In genomic region chr16:87414251-87414680, GRCh38 we compare ENCODE assay signal across 19 cellular contexts.
"Had no signal": no experiment of that assay in that cellular context is flagged by ENCODE, and none has a peak within 500 bp of the region (broad histone marks: within the 10 kb centered on the region; RNA-seq: fewer than 3 reads in every experiment).

No MANE protein-coding gene starts in this region.

- H3K27ac ChIP-seq: neutrophil, parathyroid adenoma, transverse colon, vagina had no signal

- H3K9me3 Mint-ChIP-seq: activated CD4-positive, alpha-beta memory T cell treated with anti-CD3 and anti-CD28 coated beads, Interleukin-2, amount 10 ng/mL, durations not matched to agents 7 days and 5 days; activated naive CD8-positive, alpha-beta T cell treated with anti-CD3 and anti-CD28 coated beads for 36 hours; brain; naive thymus-derived CD4-positive, alpha-beta T cell; T-cell had no signal

- H3K4me1 Mint-ChIP-seq: activated CD4-positive, alpha-beta memory T cell treated with anti-CD3 and anti-CD28 coated beads, Interleukin-2, amount 10 ng/mL, durations not matched to agents 7 days and 5 days; activated naive CD8-positive, alpha-beta T cell treated with anti-CD3 and anti-CD28 coated beads for 36 hours; brain; immature natural killer cell; naive thymus-derived CD4-positive, alpha-beta T cell; T-cell had no signal

- H2AFZ ChIP-seq: parathyroid adenoma had no signal

- H3K27ac Mint-ChIP-seq: activated CD4-positive, alpha-beta memory T cell treated with anti-CD3 and anti-CD28 coated beads, Interleukin-2, amount 10 ng/mL, durations not matched to agents 7 days and 5 days; activated naive CD8-positive, alpha-beta T cell treated with anti-CD3 and anti-CD28 coated beads for 36 hours; immature natural killer cell; naive thymus-derived CD4-positive, alpha-beta T cell; T-cell had no signal

- H3K27me3 ChIP-seq: neutrophil, transverse colon, vagina had no signal

- DNase-seq: activated CD4-positive, alpha-beta memory T cell treated with anti-CD3 and anti-CD28 coated beads, Interleukin-2, amount 10 ng/mL, durations not matched to agents 7 days and 5 days; activated CD8-positive, alpha-beta memory T cell treated with anti-CD3 and anti-CD28 coated beads, Interleukin-2, amount 50 U/mL, for 4 hours; activated naive CD8-positive, alpha-beta T cell treated with anti-CD3 and anti-CD28 coated beads for 36 hours; amygdala; central memory CD4-positive, alpha-beta T cell; cortex of kidney; effector CD4-positive, alpha-beta T cell; foreskin melanocyte; immature natural killer cell; naive thymus-derived CD4-positive, alpha-beta T cell; stimulated activated CD4-positive, alpha-beta T cell treated with anti-CD3 and anti-CD28 coated beads, Interleukin-4, amount 100 ng/mL, for 1 hour; stimulated activated naive CD8-positive, alpha-beta T cell treated with anti-CD3 and anti-CD28 coated beads, Interleukin-15, Interleukin-2, amounts not matched to agents 100 U/mL and 50 U/mL, for 24 hours; T-cell; T-helper 9 cell; transverse colon had no signal

- H3K27me3 Mint-ChIP-seq: activated CD4-positive, alpha-beta memory T cell treated with anti-CD3 and anti-CD28 coated beads, Interleukin-2, amount 10 ng/mL, durations not matched to agents 7 days and 5 days; activated naive CD8-positive, alpha-beta T cell treated with anti-CD3 and anti-CD28 coated beads for 36 hours; brain; naive thymus-derived CD4-positive, alpha-beta T cell; T-cell had no signal

- H3K4me1 ChIP-seq: parathyroid adenoma, vagina had no signal

- H3K4me3 ChIP-seq: transverse colon, vagina had no signal

- H3K4me3 Mint-ChIP-seq: activated CD4-positive, alpha-beta memory T cell treated with anti-CD3 and anti-CD28 coated beads, Interleukin-2, amount 10 ng/mL, durations not matched to agents 7 days and 5 days; activated naive CD8-positive, alpha-beta T cell treated with anti-CD3 and anti-CD28 coated beads for 36 hours; brain; immature natural killer cell; naive thymus-derived CD4-positive, alpha-beta T cell; T-cell had no signal

- ATAC-seq: naive thymus-derived CD4-positive, alpha-beta T cell; stimulated activated naive CD8-positive, alpha-beta T cell treated with anti-CD3 and anti-CD28 coated beads, Interleukin-15, Interleukin-2, amounts not matched to agents 100 U/mL and 50 U/mL, for 24 hours; T-cell had no signal
